Comparison of ENCODE assay signal across 18 cellular contexts in genomic region chr7:149885191-149886017, GRCh38. TPM values are rescaled to one million over a fixed set of nuclear protein-coding genes. Genes with fewer than 3 reads are reported as not detected.
DNase-seq lines count a peak whose midpoint lies in the region; ATAC-seq, FAIRE-seq and TF ChIP-seq lines count a peak whose summit lies in the region.
"Had no signal": no experiment of that assay in that cellular context is flagged by ENCODE, and none has a peak within 500 bp of the region (broad histone marks: within the 10 kb centered on the region; RNA-seq: fewer than 3 reads in every experiment).

No MANE protein-coding gene starts in this region.

- no peak for FAIRE-seq in K562 (lab: Jason Lieb, UNC)
- FAIRE-seq in small intestine (lab: Jason Lieb, UNC): no peak
- FAIRE-seq in frontal cortex (lab: Jason Lieb, UNC): no peak
- FAIRE-seq: islet of Langerhans had no signal

- no peak overlapping the region for H3K9ac ChIP-seq in K562 (ENCODE audit: insufficient read depth in 1 of 2, low read depth in 2 of 2, low read length in 2 of 2)

- no peak overlapping the region for H3K4me2 ChIP-seq in K562 (ENCODE audit: insufficient read depth, low read length)

- CTCF ChIA-PET in K562 (lab: Yijun Ruan, JAX; ENCODE audit: low intra/inter-chr PET ratio): no interaction called here

- H3K27ac ChIP-seq in K562 (ENCODE audit: extremely low read depth, low read depth, low read length) (no peak overlapping the region), small intestine (ENCODE audit: low read depth in 1 of 2, low read length in 1 of 2) (no peak overlapping the region)
- H3K27ac ChIP-seq: 22Rv1, testis had no signal

- no peak for TF ChIP-seq EP300 in K562 (IDR thresholded peaks at IDR 0.05; ENCODE audit: low read length)

- H3K4me1 ChIP-seq in K562 (replicated peaks in 1 of 2; ENCODE audit: control insufficient read depth in 2 of 2, insufficient read depth in 2 of 2, low read length in 2 of 2) (peaks cover 8 to 10% of the 10 kb centered on the region in 2 experiments; a peak in 4 of 5 replicates), small intestine (ENCODE audit: control insufficient read depth in 2 of 2, insufficient read depth in 1 of 2, low read depth in 1 of 2, low read length in 1 of 2) (no peaks in the 10 kb centered on the region)

- WGBS in K562 (ENCODE audit: insufficient coverage, low coverage, missing lambda C conversion rate): 3% methylated on average over 13 of the region's 13 CpGs
- 66 to 75% (median 74%) methylated on average over 13 of the region's 13 CpGs for WGBS in small intestine, 3 donors

- no peak for TF ChIP-seq POLR2A in K562 (conservative IDR thresholded peaks at IDR 0.05)

- no peak overlapping the region for H3K4me3 ChIP-seq in K562
- H3K4me3 ChIP-seq in small intestine (ENCODE audit: low read depth in 1 of 2, low read length in 2 of 2): no peak overlapping the region
- H3K4me3 ChIP-seq: testis had no signal

- no peaks in the 10 kb centered on the region for H3K79me2 ChIP-seq in K562 (ENCODE audit: control insufficient read depth, insufficient read depth, low read length)

- in situ Hi-C loops in K562 (cut with MboI): no loop called here

- peaks cover 24 to 39% of the 10 kb centered on the region in 2 experiments for H3K27me3 ChIP-seq in K562 (ENCODE audit: control insufficient read depth in 2 of 2, insufficient read depth in 2 of 2, low read length in 2 of 2)
- H3K27me3 ChIP-seq in small intestine (ENCODE audit: control insufficient read depth in 2 of 2, insufficient read depth in 2 of 2, low read length in 2 of 2): no peaks in the 10 kb centered on the region
- H3K27me3 ChIP-seq: testis had no signal

- H3K9me1 ChIP-seq in K562 (ENCODE audit: control insufficient read depth, insufficient read depth, low read length): no peaks in the 10 kb centered on the region

- POLR2A ChIA-PET in K562 (lab: Yijun Ruan, JAX): interaction anchor here (0.6 to 0.7 kb wide), 3 partner anchors 11 to 868 kb away, joined by 3 to 4 read pairs (median 3); no protein-coding TSS in a partner anchor

- ATAC-seq in K562: no peak
- ATAC-seq: naive thymus-derived CD4-positive, alpha-beta T cell had no signal

- H2AFZ ChIP-seq in K562 (ENCODE audit: low read depth, low read length): no peak overlapping the region

- BruUV-seq in K562 (replicated peaks; lab: Mats Ljungman, UMichigan): no TSS peak

- TF ChIP-seq CTCF in K562 (IDR thresholded peaks at IDR 0.05 in 2 of 3, conservative IDR thresholded peaks at IDR 0.05 in 1 of 3; ENCODE audit: insufficient read depth in 2 of 3, low read depth in 1 of 3, low read length in 3 of 3): no peak

- DNase-seq in NCI-H345 (lab: John Stamatoyannopoulos, UW) (peak; percentile 11), NCI-H345 treated with DMSO at 0.1 percent for 48 hours (lab: John Stamatoyannopoulos, UW; ENCODE audit: unreplicated experiment) (no peak), K562 (ENCODE audit: extremely low read depth in 1 of 4, low spot score in 3 of 4) (peak in 1 of 4 experiments; percentile 1), left kidney (ENCODE audit: low read depth, low spot score) (peak; percentile 50), small intestine (peak; percentile 54), T-helper 9 cell (no peak), frontal cortex (ENCODE audit: low spot score in 2 of 2) (no peak), NCI-H510A treated with DMSO at 0.1 percent for 48 hours (lab: John Stamatoyannopoulos, UW) (no peak)
- DNase-seq: activated naive CD8-positive, alpha-beta T cell treated with anti-CD3 and anti-CD28 coated beads, Interleukin-2, amount 10 ng/mL, durations not matched to agents 7 days and 5 days; activated T-cell treated with anti-CD3 and anti-CD28 coated beads for 4 hours; CD8-positive, alpha-beta memory T cell; dermis blood vessel endothelial cell; naive thymus-derived CD4-positive, alpha-beta T cell; NCI-H1436 treated with DMSO at 0.1 percent for 48 hours; stimulated activated CD4-positive, alpha-beta T cell treated with anti-CD3 and anti-CD28 coated beads, Interleukin-12 subunit alpha, Interleukin-12 subunit beta, amount 100 ng/mL, for 4 hours; testis had no signal

- TF ChIP-seq RAD21 in K562 (CRISPR knock-in tag; conservative IDR thresholded peaks at IDR 0.05 in 1 of 2, IDR thresholded peaks at IDR 0.05 in 1 of 2): no peak

- peaks cover 11% of the 10 kb centered on the region; the same call in 1 of the 2 replicates for H4K20me1 ChIP-seq in K562 (replicated peaks; ENCODE audit: control insufficient read depth, insufficient read depth, low read length)

- intact Hi-C loops in K562 (cut with micrococcal nuclease): no loop called here

- no peaks in the 10 kb centered on the region for H3K9me3 ChIP-seq in K562 (replicated peaks; ENCODE audit: control insufficient read depth, insufficient read depth, low read depth, low read length)
- H3K9me3 ChIP-seq in small intestine (ENCODE audit: control insufficient read depth, low read depth): no peaks in the 10 kb centered on the region
- H3K9me3 ChIP-seq: testis had no signal

- H3K36me3 ChIP-seq in K562 (ENCODE audit: control insufficient read depth, insufficient read depth, low read length): no peaks in the 10 kb centered on the region
- no peaks in the 10 kb centered on the region for H3K36me3 ChIP-seq in small intestine (ENCODE audit: control insufficient read depth in 2 of 2, insufficient read depth in 2 of 2, low read length in 2 of 2)

TF ChIP-seq in K562, 482 proteins besides CTCF, POLR2A, EP300 and RAD21:
- TF ChIP-seq TSC22D4 (tag; IDR thresholded peaks at IDR 0.05) (no peak), KLF1 (tag; IDR thresholded peaks at IDR 0.05) (no peak), ZNF316 (IDR thresholded peaks at IDR 0.05) (peak; percentile 14; the same call in 1 of the 2 replicates), CC2D1A (IDR thresholded peaks at IDR 0.05) (no peak), LCOR (CRISPR knock-in tag; IDR thresholded peaks at IDR 0.05) (no peak)

RNA-seq across cellular contexts. Expression of gene ATP6V0E2, which starts 11.6 kb away (rescaled TPM):
- total RNA-seq in K562 (2011; cell fraction: chromatin; rRNA removed; ENCODE audit: low replicate concordance): 4.1 and 8.3 TPM in 2 replicates
- 11.3 and 12.5 TPM in 2 replicates for total RNA-seq in K562 (2011; cell fraction: nucleolus; rRNA removed)
- 10.7 and 14.9 TPM in 2 replicates for total RNA-seq in K562 (2011; cell fraction: nucleoplasm; rRNA removed)
- 15.2 and 20.7 TPM in 2 replicates for total RNA-seq in K562 (2014; rRNA removed)
- total RNA-seq in K562 (2014; rRNA removed; fragmentation: Illumina TruSeq; extraction: Trizol): 4.0 and 4.7 TPM in 2 replicates
- total RNA-seq in K562 (2015; rRNA removed; fragmentation: Illumina TruSeq; extraction: Trizol): 11.8 and 13.3 TPM in 2 replicates
- 17.8 and 18.5 TPM in 2 replicates for total RNA-seq in K562 (2021)
- polyA plus RNA-seq in K562 (2011; rRNA removed): 7.1 and 16.0 TPM in 2 replicates
- polyA plus RNA-seq in K562 (2011; cell fraction: cytosol; rRNA removed): 33.4 and 58.2 TPM in 2 replicates
- 12.9 and 16.7 TPM in 2 replicates for polyA plus RNA-seq in K562 (2011; cell fraction: nucleus; rRNA removed)
- polyA plus RNA-seq in K562 (2012): 19.5 and 22.0 TPM in 2 replicates
- 12.8 and 17.0 TPM in 2 replicates for polyA plus RNA-seq in K562 (2014; fragmentation: Illumina TruSeq; extraction: Trizol)
- polyA plus RNA-seq in K562 (2014; fragmentation: Nextera tagmentation; extraction: Ambion mirVana): under 1 TPM; 0.55 to 0.63 TPM
- 10.9 and 14.4 TPM in 2 replicates for polyA plus RNA-seq in K562 (2014; rRNA removed)
- polyA minus RNA-seq in K562 (2011; rRNA and poly(A)+ RNA removed): 4.0 and 5.8 TPM in 2 replicates
- 11.0 and 19.7 TPM in 2 replicates for polyA minus RNA-seq in K562 (2011; cell fraction: cytosol; rRNA and poly(A)+ RNA removed)
- 2.6 and 8.4 TPM in 2 replicates for polyA minus RNA-seq in K562 (2011; cell fraction: nucleus; rRNA and poly(A)+ RNA removed)
- polyA plus RNA-seq in small intestine: 10 to 100 TPM in 1 of 3 donors, 1 to 10 TPM in 2; 4.9 to 33.8 (median 5.4) TPM
- 122 TPM for total RNA-seq in frontal cortex

RNA-seq across cellular contexts. Expression of gene ZNF862, which starts 47.2 kb away (rescaled TPM):
- 9.2 and 11.5 TPM in 2 replicates for total RNA-seq in K562 (2011; cell fraction: chromatin; rRNA removed; ENCODE audit: low replicate concordance)
- 5.3 and 7.7 TPM in 2 replicates for total RNA-seq in K562 (2011; cell fraction: nucleolus; rRNA removed)
- total RNA-seq in K562 (2011; cell fraction: nucleoplasm; rRNA removed): 6.3 and 11.7 TPM in 2 replicates
- total RNA-seq in K562 (2014; rRNA removed) (1.8 and 3.1 TPM in 2 replicates), K562 (2014; rRNA removed; fragmentation: Illumina TruSeq; extraction: Trizol) (2.2 and 2.5 TPM in 2 replicates), K562 (2015; rRNA removed; fragmentation: Illumina TruSeq; extraction: Trizol) (3.4 and 3.9 TPM in 2 replicates), K562 (2021) (1.8 and 3.2 TPM in 2 replicates), frontal cortex (5.7 TPM)
- polyA plus RNA-seq in K562 (2011; rRNA removed) (3.6 and 9.5 TPM in 2 replicates), K562 (2014; fragmentation: Illumina TruSeq; extraction: Trizol) (1.8 TPM in 2 replicates), K562 (2014; fragmentation: Nextera tagmentation; extraction: Ambion mirVana) (1 to 10 TPM; 1.1 to 1.5 TPM), K562 (2014; rRNA removed) (2.4 and 2.6 TPM in 2 replicates), small intestine (1 to 10 TPM; 3.2 to 8.1 (median 5.2) TPM)
- polyA plus RNA-seq in K562 (2011; cell fraction: cytosol; rRNA removed): 1.7 and 5.3 TPM in 2 replicates
- 21.4 and 31.5 TPM in 2 replicates for polyA plus RNA-seq in K562 (2011; cell fraction: nucleus; rRNA removed)
- 1.7 and 8.3 TPM in 2 replicates for polyA plus RNA-seq in K562 (2012)
- polyA minus RNA-seq in K562 (2011; rRNA and poly(A)+ RNA removed): 1.8 and 7.0 TPM in 2 replicates
- polyA minus RNA-seq in K562 (2011; cell fraction: cytosol; rRNA and poly(A)+ RNA removed): 2.5 and 2.8 TPM in 2 replicates
- 8.2 and 30.1 TPM in 2 replicates for polyA minus RNA-seq in K562 (2011; cell fraction: nucleus; rRNA and poly(A)+ RNA removed)

Comparison
In these comparisons a context has a peak if more than half of its experiments do, and no peak if none do; other contexts are left out.
1. DNase-seq: peak in NCI-H345 (single experiment), left kidney (single experiment) and small intestine (single experiment); none in NCI-H345 treated with DMSO at 0.1 percent for 48 hours (single experiment), T-helper 9 cell (single experiment), frontal cortex (0 of 2) and NCI-H510A treated with DMSO at 0.1 percent for 48 hours (single experiment).